In genomic region chr20:50152394-50153152, GRCh38 we compare ENCODE assay signal across 8 cellular contexts. TPM values are rescaled to one million over a fixed set of nuclear protein-coding genes. Genes with fewer than 3 reads are reported as not detected.
DNase-seq lines count a peak whose midpoint lies in the region; ATAC-seq and TF ChIP-seq lines count a peak whose summit lies in the region.

No MANE protein-coding gene starts in this region.

- TF ChIP-seq CTCF in cardiac muscle cell (IDR thresholded peaks at IDR 0.05; ENCODE audit: low read depth, low read length) (no peak), liver (IDR thresholded peaks at IDR 0.05; ENCODE audit: low read depth, low read length, missing input control) (peak; percentile 17), upper lobe of right lung (IDR thresholded peaks at IDR 0.05) (no peak)

- H3K27me3 ChIP-seq in cardiac muscle cell, result no peaks in the 10 kb centered on the region
- no peaks in the 10 kb centered on the region for H3K27me3 ChIP-seq in liver (ENCODE audit: control insufficient read depth in 4 of 4, insufficient read depth in 4 of 4, low read length in 3 of 4)
- H3K27me3 ChIP-seq in upper lobe of right lung, result no peaks in the 10 kb centered on the region

- peaks cover 6% of the 10 kb centered on the region for H3K4me1 ChIP-seq in cardiac muscle cell (ENCODE audit: low read depth)
- H3K4me1 ChIP-seq in liver (ENCODE audit: control insufficient read depth in 4 of 4, insufficient read depth in 4 of 4, low read length in 3 of 4), result peaks cover 7 to 23% (median 16%) of the 10 kb centered on the region in 4 donors
- H3K4me1 ChIP-seq in upper lobe of right lung, result peaks cover 44% of the 10 kb centered on the region

- DNase-seq in cardiac muscle cell (ENCODE audit: low read depth in 1 of 2, low spot score in 1 of 2) (no peak), Right ventricle myocardium superior (no peak), upper lobe of right lung (no peak), T1000 (lab: John Stamatoyannopoulos, UW) (no peak)

- no peak overlapping the region for H3K27ac ChIP-seq in cardiac muscle cell
- H3K27ac ChIP-seq in angular gyrus (ENCODE audit: low read depth, low read length), result peak overlapping the region; percentile 82
- peak overlapping the region; percentile 74 to 81 for H3K27ac ChIP-seq in liver (ENCODE audit: low read depth in 1 of 2, low read length in 2 of 2)
- H3K27ac ChIP-seq in upper lobe of right lung, result peak overlapping the region; percentile 95

- H3K9me3 ChIP-seq in cardiac muscle cell (ENCODE audit: low read depth) (no peaks in the 10 kb centered on the region), liver (ENCODE audit: control insufficient read depth in 4 of 4, low read length in 3 of 4) (no peaks in the 10 kb centered on the region), upper lobe of right lung (no peaks in the 10 kb centered on the region)

- intact Hi-C loops in Right ventricle myocardium superior (cut with DNase I), result no loop called here
- intact Hi-C loops in upper lobe of right lung (cut with DNase I), result no loop called here

- ATAC-seq in Right ventricle myocardium superior (ENCODE audit: poor library complexity), result no peak
- ATAC-seq in upper lobe of right lung, result peak; percentile 46
- ATAC-seq in HG03196 (IDR thresholded peaks at IDR 0.05; ENCODE audit: unreplicated experiment), result no peak
- no peak for ATAC-seq in HG03442 (IDR thresholded peaks at IDR 0.05; ENCODE audit: unreplicated experiment)

- TF ChIP-seq RAD21 in liver (IDR thresholded peaks at IDR 0.05), result peak; percentile 66 to 69

- H3K4me3 ChIP-seq in cardiac muscle cell (peak overlapping the region; percentile 83), liver (ENCODE audit: low read depth in 1 of 3, low read length in 3 of 3) (peak overlapping the region; percentile 51 to 79 (median 61)), upper lobe of right lung (peak overlapping the region; percentile 99)

- WGBS in liver, result 34% methylated on average over 4 of the region's 4 CpGs

- H3K9ac ChIP-seq in liver (ENCODE audit: low read depth in 1 of 2, low read length in 2 of 2), result peak overlapping the region; percentile 76 to 93

- H3K36me3 ChIP-seq in cardiac muscle cell (no peaks in the 10 kb centered on the region), liver (ENCODE audit: control insufficient read depth in 4 of 4, insufficient read depth in 3 of 4, low read depth in 1 of 4, low read length in 3 of 4) (peaks cover 0 to 3% (median 0%) of the 10 kb centered on the region in 4 donors), upper lobe of right lung (peaks cover 11% of the 10 kb centered on the region)

TF ChIP-seq in liver, 16 proteins besides CTCF, POLR2A, EP300 and RAD21:
- no peak for TF ChIP-seq SP1 (IDR thresholded peaks at IDR 0.05)
- TF ChIP-seq REST (IDR thresholded peaks at IDR 0.05), result no peak
- TF ChIP-seq, protein P1, sequence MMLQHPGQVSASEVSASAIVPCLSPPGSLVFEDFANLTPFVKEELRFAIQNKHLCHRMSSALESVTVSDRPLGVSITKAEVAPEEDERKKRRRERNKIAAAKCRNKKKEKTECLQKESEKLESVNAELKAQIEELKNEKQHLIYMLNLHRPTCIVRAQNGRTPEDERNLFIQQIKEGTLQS (IDR thresholded peaks at IDR 0.05), result no peak
- no peak for TF ChIP-seq TAF1 (conservative IDR thresholded peaks at IDR 0.05)
- TF ChIP-seq EGR1 (IDR thresholded peaks at IDR 0.05; ENCODE audit: low read depth in 2 of 2), result no peak
- TF ChIP-seq FOXA2 (IDR thresholded peaks at IDR 0.05), result no peak
- TF ChIP-seq JUND (IDR thresholded peaks at IDR 0.05), result no peak

RNA-seq across cellular contexts. Expression of gene PEDS1, which starts 0.9 kb away (rescaled TPM):
- 36.9 and 38.4 TPM in 2 replicates for total RNA-seq in cardiac muscle cell
- 37.2 and 43.9 TPM in 2 replicates for polyA plus RNA-seq in cardiac muscle cell
- 25.9 TPM for total RNA-seq in Right ventricle myocardium superior
- total RNA-seq in liver, result 1 to 10 TPM; 4.8 to 6.5 TPM
- polyA plus RNA-seq in liver, result 10 to 100 TPM; 10.7 to 19.3 TPM
- total RNA-seq in upper lobe of right lung, result 31.3 TPM

RNA-seq across cellular contexts. Expression of gene CEBPB, which starts 38.1 kb away (rescaled TPM):
- total RNA-seq in cardiac muscle cell, result 18.2 and 22.0 TPM in 2 replicates
- 22.9 and 30.8 TPM in 2 replicates for polyA plus RNA-seq in cardiac muscle cell
- total RNA-seq in Right ventricle myocardium superior, result 57.3 TPM
- 10 to 100 TPM; 21.3 to 61.8 TPM for total RNA-seq in liver
- polyA plus RNA-seq in liver, result 10 to 100 TPM; 19.7 to 37.0 TPM
- 271 TPM for total RNA-seq in upper lobe of right lung

RNA-seq across cellular contexts. Expression of gene UBE2V1, which starts 39.6 kb away (rescaled TPM):
- total RNA-seq in cardiac muscle cell (64.0 and 126 TPM in 2 replicates), Right ventricle myocardium superior (77.8 TPM), liver (10 to 100 TPM; 27.9 to 29.7 TPM), upper lobe of right lung (83.2 TPM)
- polyA plus RNA-seq in cardiac muscle cell (164 and 173 TPM in 2 replicates), liver (10 to 100 TPM; 38.8 to 53.0 TPM)
